3 cellular contexts compared by ENCODE assay signal in the genomic region with DNA sequence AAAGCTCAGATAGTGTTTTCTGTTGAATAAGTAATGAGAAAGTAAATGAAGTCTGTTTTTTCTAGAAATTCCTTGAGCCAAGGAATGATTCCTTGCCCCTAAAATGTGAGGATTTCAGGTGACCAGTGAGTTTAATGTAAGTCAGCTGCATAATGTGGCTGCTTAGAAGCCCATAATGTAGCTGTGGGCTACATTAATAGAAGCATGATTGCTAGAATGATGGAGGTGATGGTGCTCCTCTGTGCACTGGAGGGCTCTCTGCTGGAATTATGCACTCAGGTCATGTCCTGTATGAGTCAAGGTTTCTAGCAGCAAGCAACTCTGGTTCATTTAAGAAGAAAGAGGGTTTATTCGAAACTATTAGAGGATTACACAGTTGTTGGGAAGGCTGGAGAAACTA.
A peak's percentile ranks its signal among the peaks of the same experiment; 100 is the strongest.
TF ChIP-seq lines count a peak whose summit lies in the region.

No MANE protein-coding gene starts in this region.

TF ChIP-seq in SK-N-SH treated with all-trans-retinoic acid at 6 μM for 48 hours, 23 proteins besides CTCF, POLR2A, EP300 and RAD21:
- TF ChIP-seq, protein P1, sequence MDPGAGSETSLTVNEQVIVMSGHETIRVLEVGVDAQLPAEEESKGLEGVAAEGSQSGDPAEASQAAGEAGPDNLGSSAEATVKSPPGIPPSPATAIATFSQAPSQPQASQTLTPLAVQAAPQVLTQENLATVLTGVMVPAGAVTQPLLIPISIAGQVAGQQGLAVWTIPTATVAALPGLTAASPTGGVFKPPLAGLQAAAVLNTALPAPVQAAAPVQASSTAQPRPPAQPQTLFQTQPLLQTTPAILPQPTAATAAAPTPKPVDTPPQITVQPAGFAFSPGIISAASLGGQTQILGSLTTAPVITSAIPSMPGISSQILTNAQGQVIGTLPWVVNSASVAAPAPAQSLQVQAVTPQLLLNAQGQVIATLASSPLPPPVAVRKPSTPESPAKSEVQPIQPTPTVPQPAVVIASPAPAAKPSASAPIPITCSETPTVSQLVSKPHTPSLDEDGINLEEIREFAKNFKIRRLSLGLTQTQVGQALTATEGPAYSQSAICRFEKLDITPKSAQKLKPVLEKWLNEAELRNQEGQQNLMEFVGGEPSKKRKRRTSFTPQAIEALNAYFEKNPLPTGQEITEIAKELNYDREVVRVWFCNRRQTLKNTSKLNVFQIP (CRISPR knock-in tag; IDR thresholded peaks at IDR 0.05; ENCODE audit: borderline replicate concordance, low read depth): no peak
- TF ChIP-seq ZNF8 (CRISPR knock-in tag; IDR thresholded peaks at IDR 0.05): no peak
- TF ChIP-seq ESRRG (CRISPR knock-in tag; IDR thresholded peaks at IDR 0.05): no peak
- TF ChIP-seq TCF4 (CRISPR knock-in tag; IDR thresholded peaks at IDR 0.05; ENCODE audit: borderline replicate concordance): no peak
- peak; percentile 98 for TF ChIP-seq ZNF70 (CRISPR knock-in tag; IDR thresholded peaks at IDR 0.05)

TF ChIP-seq in SK-N-SH, 30 proteins besides CTCF, POLR2A, EP300 and RAD21:
- TF ChIP-seq GATA2 (CRISPR knock-in tag; IDR thresholded peaks at IDR 0.05): no peak
- TF ChIP-seq, protein P2, sequence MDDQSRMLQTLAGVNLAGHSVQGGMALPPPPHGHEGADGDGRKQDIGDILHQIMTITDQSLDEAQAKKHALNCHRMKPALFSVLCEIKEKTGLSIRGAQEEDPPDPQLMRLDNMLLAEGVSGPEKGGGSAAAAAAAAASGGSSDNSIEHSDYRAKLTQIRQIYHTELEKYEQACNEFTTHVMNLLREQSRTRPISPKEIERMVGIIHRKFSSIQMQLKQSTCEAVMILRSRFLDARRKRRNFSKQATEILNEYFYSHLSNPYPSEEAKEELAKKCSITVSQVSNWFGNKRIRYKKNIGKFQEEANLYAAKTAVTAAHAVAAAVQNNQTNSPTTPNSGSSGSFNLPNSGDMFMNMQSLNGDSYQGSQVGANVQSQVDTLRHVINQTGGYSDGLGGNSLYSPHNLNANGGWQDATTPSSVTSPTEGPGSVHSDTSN (IDR thresholded peaks at IDR 0.05): no peak

TF ChIP-seq in H1, 55 proteins besides CTCF, POLR2A, EP300 and RAD21:
- TF ChIP-seq KDM5A (IDR thresholded peaks at IDR 0.05; ENCODE audit: low read length) (no peak), KDM1A (IDR thresholded peaks at IDR 0.05; ENCODE audit: borderline replicate concordance, low read length) (peak; percentile 37; the same call in 1 of the 2 replicates)
